8 cellular contexts compared by ENCODE assay signal in genomic region chr19:10095948-10096614, GRCh38. TPM values are rescaled to one million over a fixed set of nuclear protein-coding genes. Genes with fewer than 3 reads are reported as not detected.
A peak's percentile ranks its signal among the peaks of the same experiment; 100 is the strongest.
DNase-seq lines count a peak whose midpoint lies in the region; ATAC-seq and TF ChIP-seq lines count a peak whose summit lies in the region.

No MANE protein-coding gene starts in this region.

- POLR2A ChIA-PET in naive thymus-derived CD4-positive, alpha-beta T cell (lab: Charles Lee): interaction anchor here (0.6 to 4.1 kb wide), 14 partner anchors 10 to 621 kb away, joined by 3 to 60 read pairs (median 4); partner anchors contain the start of genes DNM2 and PPAN

- CTCF ChIA-PET in naive thymus-derived CD4-positive, alpha-beta T cell (lab: Charles Lee): interaction anchor here (0.5 to 1.2 kb wide), 5 partner anchors 25 to 1776 kb away, joined by 3 to 5 read pairs (median 3); no protein-coding TSS in a partner anchor

- peaks cover 9 to 17% (median 10%) of the 10 kb centered on the region in 3 donors for H3K4me1 ChIP-seq in esophagus squamous epithelium
- peaks cover 21 to 22% of the 10 kb centered on the region in 2 donors for H3K4me1 ChIP-seq in naive thymus-derived CD4-positive, alpha-beta T cell (ENCODE audit: control insufficient read depth in 2 of 2, insufficient read depth in 2 of 2, low read length in 2 of 2)

- 4% methylated on average over 18 of the region's 97 CpGs; no CpG with 5 or more reads in 1 of the 2 donors for WGBS in esophagus squamous epithelium, 2 donors

- peak overlapping the region; percentile 27 to 73 (median 60) for H3K4me3 Mint-ChIP-seq in naive thymus-derived CD4-positive, alpha-beta T cell
- peak overlapping the region; percentile 56 for H3K4me3 Mint-ChIP-seq in stimulated activated effector memory CD8-positive, alpha-beta T cell treated with anti-CD3 and anti-CD28 coated beads, Interleukin-12 subunit alpha, Interleukin-12 subunit beta, amount 100 ng/mL, for 72 hours

- TF ChIP-seq CTCF in esophagus squamous epithelium (IDR thresholded peaks at IDR 0.05): peak in 2 of 6 experiments; percentile 12 to 45

- no peaks in the 10 kb centered on the region for H3K27me3 Mint-ChIP-seq in naive thymus-derived CD4-positive, alpha-beta T cell

- DNase-seq in DMS 273 (lab: John Stamatoyannopoulos, UW; ENCODE audit: unreplicated experiment): peak; percentile 97
- peak; percentile 94 for DNase-seq in HuH-7 (ENCODE audit: low spot score)
- DNase-seq in OCI-M1 (lab: John Stamatoyannopoulos, UW): peak; percentile 89
- peak; percentile 91 to 94 for DNase-seq in activated T-cell treated with anti-CD3 and anti-CD28 coated beads, Interleukin-2, amount 50 U/mL, for 48 hours
- no peak for DNase-seq in esophagus squamous epithelium (lab: John Stamatoyannopoulos, UW)
- DNase-seq in naive thymus-derived CD4-positive, alpha-beta T cell: peak; percentile 86 to 98 (median 92)
- peak; percentile 93 to 95 for DNase-seq in stimulated activated effector memory CD8-positive, alpha-beta T cell treated with anti-CD3 and anti-CD28 coated beads, Interleukin-12 subunit alpha, Interleukin-12 subunit beta, amount 100 ng/mL, for 72 hours (ENCODE audit: low spot score in 2 of 2)

- H3K9me3 ChIP-seq in esophagus squamous epithelium: no peaks in the 10 kb centered on the region
- H3K9me3 ChIP-seq in naive thymus-derived CD4-positive, alpha-beta T cell (ENCODE audit: control insufficient read depth in 2 of 3, low read length in 3 of 3): no peaks in the 10 kb centered on the region

- H3K36me3 ChIP-seq in esophagus squamous epithelium: peaks cover 0 to 29% (median 0%) of the 10 kb centered on the region in 3 donors
- H3K36me3 ChIP-seq in naive thymus-derived CD4-positive, alpha-beta T cell (ENCODE audit: control insufficient read depth in 2 of 3, insufficient read depth in 3 of 3, low read length in 3 of 3): peaks cover 0 to 29% (median 4%) of the 10 kb centered on the region in 3 experiments

- no peaks in the 10 kb centered on the region for H3K27me3 ChIP-seq in esophagus squamous epithelium
- H3K27me3 ChIP-seq in naive thymus-derived CD4-positive, alpha-beta T cell (ENCODE audit: control insufficient read depth in 2 of 2, insufficient read depth in 2 of 2, low read length in 2 of 2): no peaks in the 10 kb centered on the region

- peak overlapping the region; percentile 43 to 72 (median 56) for H3K4me3 ChIP-seq in esophagus squamous epithelium
- peak overlapping the region; percentile 48 for H3K4me3 ChIP-seq in naive thymus-derived CD4-positive, alpha-beta T cell (ENCODE audit: low read length)

- peaks cover 0 to 5% (median 0%) of the 10 kb centered on the region in 11 donors for H3K9me3 Mint-ChIP-seq in naive thymus-derived CD4-positive, alpha-beta T cell
- no peaks in the 10 kb centered on the region for H3K9me3 Mint-ChIP-seq in stimulated activated effector memory CD8-positive, alpha-beta T cell treated with anti-CD3 and anti-CD28 coated beads, Interleukin-12 subunit alpha, Interleukin-12 subunit beta, amount 100 ng/mL, for 72 hours

- intact Hi-C loops in esophagus squamous epithelium (cut with DNase I): no loop called here
- intact Hi-C loops in naive thymus-derived CD4-positive, alpha-beta T cell (cut with micrococcal nuclease): loop anchor here (1.0 to 2.0 kb wide), 4 partner anchors 8 to 47 kb away; partner anchors contain the start of genes SHFL (in 2 of the 2) and PPAN (in 1 of the 2)

- ATAC-seq in GM21529 (IDR thresholded peaks at IDR 0.05; ENCODE audit: unreplicated experiment): peak; percentile 72
- ATAC-seq in naive thymus-derived CD4-positive, alpha-beta T cell: peak; percentile 95
- peak; percentile 93 for ATAC-seq in stimulated activated effector memory CD8-positive, alpha-beta T cell treated with anti-CD3 and anti-CD28 coated beads, Interleukin-12 subunit alpha, Interleukin-12 subunit beta, amount 100 ng/mL, for 72 hours

- peaks cover 4 to 28% (median 7%) of the 10 kb centered on the region in 5 donors for H3K36me3 Mint-ChIP-seq in naive thymus-derived CD4-positive, alpha-beta T cell
- peaks cover 55% of the 10 kb centered on the region for H3K36me3 Mint-ChIP-seq in stimulated activated effector memory CD8-positive, alpha-beta T cell treated with anti-CD3 and anti-CD28 coated beads, Interleukin-12 subunit alpha, Interleukin-12 subunit beta, amount 100 ng/mL, for 72 hours

- H3K27ac Mint-ChIP-seq in naive thymus-derived CD4-positive, alpha-beta T cell: peak overlapping the region in 8 of 9 donors; percentile 41 to 92 (median 74)
- H3K27ac Mint-ChIP-seq in stimulated activated effector memory CD8-positive, alpha-beta T cell treated with anti-CD3 and anti-CD28 coated beads, Interleukin-12 subunit alpha, Interleukin-12 subunit beta, amount 100 ng/mL, for 72 hours: peak overlapping the region; percentile 60

- peaks cover 0 to 35% (median 25%) of the 10 kb centered on the region in 7 donors for H3K4me1 Mint-ChIP-seq in naive thymus-derived CD4-positive, alpha-beta T cell
- H3K4me1 Mint-ChIP-seq in stimulated activated effector memory CD8-positive, alpha-beta T cell treated with anti-CD3 and anti-CD28 coated beads, Interleukin-12 subunit alpha, Interleukin-12 subunit beta, amount 100 ng/mL, for 72 hours: peaks cover 34% of the 10 kb centered on the region

- peak in 3 of 4 donors; percentile 31 to 55 (median 49) for TF ChIP-seq POLR2A in esophagus squamous epithelium (IDR thresholded peaks at IDR 0.05)

- peak overlapping the region; percentile 74 to 86 (median 81) for H3K27ac ChIP-seq in esophagus squamous epithelium
- peak overlapping the region; percentile 77 for H3K27ac ChIP-seq in naive thymus-derived CD4-positive, alpha-beta T cell (ENCODE audit: low read depth, low read length)

RNA-seq across cellular contexts. Expression of gene ANGPTL6, which starts 6.4 kb away (rescaled TPM):
- total RNA-seq in esophagus squamous epithelium: under 1 TPM in 1 of 4 donors, not detected in 3; 0.42 TPM
- total RNA-seq in naive thymus-derived CD4-positive, alpha-beta T cell: 1 to 10 TPM in 3 of 5 experiments, under 1 TPM in 2; 0.68 to 1.7 (median 1.0) TPM
- polyA plus RNA-seq in naive thymus-derived CD4-positive, alpha-beta T cell: under 1 TPM; 0.23 to 0.48 TPM

RNA-seq across cellular contexts. Expression of gene SHFL, which starts 10.0 kb away (rescaled TPM):
- 10 to 100 TPM in 3 of 4 donors, 1 to 10 TPM in 1; 10.0 to 23.7 (median 14.7) TPM for total RNA-seq in esophagus squamous epithelium
- total RNA-seq in naive thymus-derived CD4-positive, alpha-beta T cell: 100 to 1,000 TPM in 3 of 5 experiments, 10 to 100 TPM in 2; 67.8 to 112 (median 102) TPM
- 10 to 100 TPM; 37.0 to 52.0 TPM for polyA plus RNA-seq in naive thymus-derived CD4-positive, alpha-beta T cell

RNA-seq across cellular contexts. Expression of gene PPAN, which starts 10.1 kb away (rescaled TPM):
- total RNA-seq in esophagus squamous epithelium: 10 to 100 TPM; 31.9 to 56.1 (median 39.6) TPM
- 100 to 1,000 TPM in 4 of 5 experiments, 10 to 100 TPM in 1; 87.6 to 122 (median 109) TPM for total RNA-seq in naive thymus-derived CD4-positive, alpha-beta T cell
- polyA plus RNA-seq in naive thymus-derived CD4-positive, alpha-beta T cell: 10 to 100 TPM; 24.9 to 46.6 TPM

RNA-seq across cellular contexts. Expression of gene P2RY11, which starts 15.4 kb away (rescaled TPM):
- 1 to 10 TPM; 2.9 to 9.2 (median 5.8) TPM for total RNA-seq in esophagus squamous epithelium
- 10 to 100 TPM; 41.0 to 89.3 (median 58.9) TPM for total RNA-seq in naive thymus-derived CD4-positive, alpha-beta T cell
- polyA plus RNA-seq in naive thymus-derived CD4-positive, alpha-beta T cell: 1 to 10 TPM; 2.7 to 3.1 TPM

RNA-seq across cellular contexts. Expression of gene EIF3G, which starts 23.6 kb away (rescaled TPM):
- 100 to 1,000 TPM; 146 to 253 (median 183) TPM for total RNA-seq in esophagus squamous epithelium
- total RNA-seq in naive thymus-derived CD4-positive, alpha-beta T cell: 100 to 1,000 TPM; 242 to 356 (median 328) TPM
- polyA plus RNA-seq in naive thymus-derived CD4-positive, alpha-beta T cell: 100 to 1,000 TPM; 240 to 294 TPM
